1 cellular context compared by ENCODE assay signal in genomic region chr10:27514243-27514642, GRCh38.
TF ChIP-seq lines count a peak whose summit lies in the region.

No MANE protein-coding gene starts in this region.

TF ChIP-seq in SK-N-SH, 30 proteins besides CTCF, POLR2A, EP300 and RAD21 (continued from another document):
- TF ChIP-seq MXI1 (IDR thresholded peaks at IDR 0.05; ENCODE audit: low read depth, low read length) (no peak), RCOR1 (IDR thresholded peaks at IDR 0.05; ENCODE audit: low read length) (no peak), POLR2AphosphoS5 (IDR thresholded peaks at IDR 0.05; ENCODE audit: low read depth, low read length) (no peak), RXRA (IDR thresholded peaks at IDR 0.05; ENCODE audit: borderline replicate concordance, low read depth) (no peak), TCF12 (IDR thresholded peaks at IDR 0.05) (no peak), IRF3 (IDR thresholded peaks at IDR 0.05; ENCODE audit: low read depth, low read length) (no peak)
